2 cellular contexts compared by ENCODE assay signal in genomic region chr5:107654827-107655226, GRCh38.
TF ChIP-seq lines count a peak whose summit lies in the region.

No MANE protein-coding gene starts in this region.

TF ChIP-seq in HepG2, 621 proteins besides CTCF, POLR2A, EP300 and RAD21:
- TF ChIP-seq MAFF (IDR thresholded peaks at IDR 0.05; ENCODE audit: low read depth, low read length), result peak; percentile 58
- no peak for TF ChIP-seq ZMAT3 (CRISPR knock-in tag; conservative IDR thresholded peaks at IDR 0.05)
- peak; percentile 48 to 72; a peak in 2 of 4 replicates for TF ChIP-seq MAFK (conservative IDR thresholded peaks at IDR 0.05 in 1 of 2, IDR thresholded peaks at IDR 0.05 in 1 of 2; ENCODE audit: low read length in 2 of 2)
TF ChIP-seq in HepG2: peak in this region for 2.

TF ChIP-seq in IMR-90, 13 proteins besides CTCF, POLR2A, EP300 and RAD21:
- TF ChIP-seq MAFK (IDR thresholded peaks at IDR 0.05; ENCODE audit: low read depth, low read length), result peak; percentile 43
- TF ChIP-seq RCOR1 (IDR thresholded peaks at IDR 0.05; ENCODE audit: insufficient replicate concordance, low read length), result no peak
TF ChIP-seq in IMR-90: peak in this region for 1.
